ENCODE assay signal across 1 cellular context in genomic region chr20:51763965-51764602, GRCh38.
TF ChIP-seq lines count a peak whose summit lies in the region.

No MANE protein-coding gene starts in this region.

TF ChIP-seq in K562, 482 proteins besides CTCF, POLR2A, EP300 and RAD21:
- TF ChIP-seq NFRKB (IDR thresholded peaks at IDR 0.05; ENCODE audit: low read depth) = no peak
- TF ChIP-seq E2F4 (CRISPR knock-in tag; IDR thresholded peaks at IDR 0.05; ENCODE audit: low read depth) = no peak
- TF ChIP-seq BCOR (IDR thresholded peaks at IDR 0.05) = peak; percentile 45; the same call in 1 of the 2 replicates
- TF ChIP-seq HNRNPK (IDR thresholded peaks at IDR 0.05; ENCODE audit: low read depth, low read length, poor library complexity, severe bottlenecking) = no peak
- TF ChIP-seq ADNP (tag; IDR thresholded peaks at IDR 0.05) = peak; percentile 37; the same call in 1 of the 2 replicates
- no peak for TF ChIP-seq EWSR1 (IDR thresholded peaks at IDR 0.05; ENCODE audit: borderline replicate concordance, low read depth, partially characterized antibody)
- TF ChIP-seq NFXL1 (CRISPR knock-in tag; IDR thresholded peaks at IDR 0.05) = no peak
- TF ChIP-seq MCM5 (IDR thresholded peaks at IDR 0.05; ENCODE audit: low read depth) = no peak
- TF ChIP-seq YY1 (IDR thresholded peaks at IDR 0.05; ENCODE audit: borderline replicate concordance in 1 of 3, control insufficient read depth in 1 of 3, extremely low read depth in 1 of 3, insufficient read depth in 3 of 3, insufficient read length in 1 of 3, insufficient replicate concordance in 2 of 3, low read depth in 1 of 3, low read length in 2 of 3) = peak in 1 of 3 experiments; percentile 17
- no peak for TF ChIP-seq MNT (conservative IDR thresholded peaks at IDR 0.05)
- peak; percentile 72 for TF ChIP-seq RBM25 (IDR thresholded peaks at IDR 0.05; ENCODE audit: low read depth, low read length, severe bottlenecking)
